ENCODE assay signal across 32 cellular contexts in genomic region chr14:29554335-29554734, GRCh38.
"Had no signal": no experiment of that assay in that cellular context is flagged by ENCODE, and none has a peak within 500 bp of the region (broad histone marks: within the 10 kb centered on the region; RNA-seq: fewer than 3 reads in every experiment).

No MANE protein-coding gene starts in this region.

- H3K4me1 ChIP-seq: body of pancreas, foreskin keratinocyte had no signal

- H3K36me3 ChIP-seq: adrenal gland, esophagus muscularis mucosa, gastroesophageal sphincter, WERI-Rb-1 had no signal

- H3K27me3 ChIP-seq: adrenal gland, body of pancreas, esophagus muscularis mucosa, foreskin keratinocyte, gastroesophageal sphincter had no signal

- H3K9me3 ChIP-seq: adrenal gland, body of pancreas, esophagus muscularis mucosa, gastroesophageal sphincter had no signal

- DNase-seq: activated B cell treated with CpG ODN at 0.5 μM for 24 hours; activated CD4-positive, alpha-beta memory T cell treated with anti-CD3 and anti-CD28 coated beads for 36 hours; activated CD4-positive, alpha-beta T cell treated with anti-CD3 and anti-CD28 coated beads for 36 hours; activated CD4-positive, alpha-beta T cell treated with anti-CD3 and anti-CD28 coated beads, Interleukin-2, amount 10 ng/mL, durations not matched to agents 24 days and 14 days; activated CD4-positive, CD25-positive, alpha-beta regulatory T cell treated with anti-CD3 and anti-CD28 coated beads, Interleukin-2, amount 50 U/mL, for 72 hours; activated CD8-positive, alpha-beta memory T cell treated with anti-CD3 and anti-CD28 coated beads, Interleukin-2, amount 10 ng/mL, durations not matched to agents 7 days and 5 days; activated CD8-positive, alpha-beta memory T cell treated with anti-CD3 and anti-CD28 coated beads, Interleukin-2, amount 50 U/mL, for 4 hours; activated CD8-positive, alpha-beta T cell treated with anti-CD3 and anti-CD28 coated beads, Interleukin-2, amount 10 ng/mL, durations not matched to agents 7 days and 5 days; activated effector memory CD4-positive, alpha-beta T cell treated with anti-CD3 and anti-CD28 coated beads, Interleukin-2, amount 50 U/mL, for 16 hours; activated naive CD4-positive, alpha-beta T cell treated with anti-CD3 and anti-CD28 coated beads for 36 hours; activated naive CD8-positive, alpha-beta T cell treated with anti-CD3 and anti-CD28 coated beads for 36 hours; activated naive CD8-positive, alpha-beta T cell treated with anti-CD3 and anti-CD28 coated beads, Interleukin-2, amount 50 U/mL, for 24 hours; activated T-cell treated with anti-CD3 and anti-CD28 coated beads, Interleukin-2, amount 50 U/mL, for 1 hour; activated T-cell treated with anti-CD3 and anti-CD28 coated beads, Interleukin-2, amount 50 U/mL, for 48 hours; adrenal gland; amygdala; aorta; body of pancreas; caudate nucleus; cortex of kidney; dermis blood vessel endothelial cell; effector CD4-positive, alpha-beta T cell; effector memory CD8-positive, alpha-beta T cell; erythroblast; foreskin keratinocyte; T-helper 1 cell; T-helper 17 cell; T1000; WERI-Rb-1 had no signal

- FAIRE-seq: colon had no signal

- H3K4me3 ChIP-seq: adrenal gland, body of pancreas, esophagus muscularis mucosa, gastroesophageal sphincter had no signal

- ATAC-seq: activated CD4-positive, alpha-beta T cell treated with anti-CD3 and anti-CD28 coated beads for 36 hours; activated CD8-positive, alpha-beta memory T cell treated with anti-CD3 and anti-CD28 coated beads, Interleukin-2, amount 10 ng/mL, durations not matched to agents 7 days and 5 days; activated CD8-positive, alpha-beta T cell treated with anti-CD3 and anti-CD28 coated beads, Interleukin-2, amount 10 ng/mL, durations not matched to agents 7 days and 5 days; activated naive CD8-positive, alpha-beta T cell treated with anti-CD3 and anti-CD28 coated beads, Interleukin-2, amount 50 U/mL, for 24 hours; body of pancreas; effector memory CD8-positive, alpha-beta T cell; foreskin keratinocyte; gastroesophageal sphincter; T-helper 17 cell had no signal

- H3K27ac ChIP-seq: body of pancreas, esophagus muscularis mucosa, foreskin keratinocyte, gastroesophageal sphincter, WERI-Rb-1 had no signal
